Comparison of ENCODE assay signal across 9 cellular contexts in genomic region chr16:71626018-71626857, GRCh38. TPM values are rescaled to one million over a fixed set of nuclear protein-coding genes. Genes with fewer than 3 reads are reported as not detected.
DNase-seq lines count a peak whose midpoint lies in the region; ATAC-seq and TF ChIP-seq lines count a peak whose summit lies in the region.
"Had no signal": no experiment of that assay in that cellular context is flagged by ENCODE, and none has a peak within 500 bp of the region (broad histone marks: within the 10 kb centered on the region; RNA-seq: fewer than 3 reads in every experiment).

MARVELD3 (plus strand) TSS chr16:71626184; CDS start chr16:71626230, 46 bp downstream.

- no peak for TF ChIP-seq EP300 in suprapubic skin (IDR thresholded peaks at IDR 0.05)

- H3K27me3 ChIP-seq in suprapubic skin = peaks cover 20% of the 10 kb centered on the region

- no peak for TF ChIP-seq POLR2A in suprapubic skin (IDR thresholded peaks at IDR 0.05)

- H3K4me3 ChIP-seq in astrocyte of the spinal cord (ENCODE audit: low read depth, low read length) = peak within 1 kb of the TSS; percentile 35
- H3K4me3 ChIP-seq in suprapubic skin = peak within 1 kb of the TSS; percentile 67

- peak; percentile 68 for DNase-seq in GM13976 (ENCODE audit: low spot score)
- DNase-seq in NCI-H69 (lab: John Stamatoyannopoulos, UW) = peak; percentile 77
- no peak for DNase-seq in astrocyte of the spinal cord (ENCODE audit: low read depth, low spot score)
- DNase-seq in left colon = peak; percentile 85 to 93
- peak in 1 of 2 donors; percentile 79 for DNase-seq in suprapubic skin (ENCODE audit: low spot score in 2 of 2)
- DNase-seq in Kasumi-1 (lab: John Stamatoyannopoulos, UW) = no peak
- DNase-seq in HCEC 1CT = no peak

- H3K9me3 ChIP-seq in suprapubic skin = no peaks in the 10 kb centered on the region
- H3K9me3 ChIP-seq: neutrophil had no signal

- WGBS in suprapubic skin = under 1% methylated on average over 37 of the region's 98 CpGs

- peak within 1 kb of the TSS; percentile 57 for H3K27ac ChIP-seq in suprapubic skin
- H3K27ac ChIP-seq: neutrophil had no signal

- TF ChIP-seq CTCF in GM13976 (IDR thresholded peaks at IDR 0.05; ENCODE audit: borderline replicate concordance, control extremely low read depth, extremely low read depth, insufficient read depth, missing control alignments) (no peak), astrocyte of the spinal cord (IDR thresholded peaks at IDR 0.05; ENCODE audit: low read depth, low read length) (no peak), suprapubic skin (IDR thresholded peaks at IDR 0.05) (no peak)

- H3K4me1 ChIP-seq in suprapubic skin = peaks cover 32% of the 10 kb centered on the region

- peak; percentile 57 for ATAC-seq in left colon
- no peak for ATAC-seq in GM19397 (IDR thresholded peaks at IDR 0.05; ENCODE audit: unreplicated experiment)

- intact Hi-C loops in left colon (cut with DNase I, micrococcal nuclease) = loop anchor here in 1 of 2 donors (10.0 kb wide), 1 partner anchor 61 kb away; no protein-coding TSS in a partner anchor

- in situ Hi-C loops in GM13976 (cut with MboI; ENCODE audit: low sequenced_read_pairs, unreplicated experiment) = no loop called here
- in situ Hi-C loops in astrocyte of the spinal cord (cut with HindIII; ENCODE audit: low sequenced_read_pairs) = no loop called here

- no peaks in the 10 kb centered on the region for H3K36me3 ChIP-seq in suprapubic skin
- H3K36me3 ChIP-seq: neutrophil had no signal

RNA-seq across cellular contexts. Expression of gene MARVELD3, which starts in this region (rescaled TPM):
- total RNA-seq in left colon = 100 to 1,000 TPM in 1 of 2 donors, 10 to 100 TPM in 1; 69.7 to 112 TPM
- total RNA-seq in suprapubic skin = 10 to 100 TPM in 1 of 4 donors, 1 to 10 TPM in 3; 3.8 to 10.2 (median 6.2) TPM

Comparison
In these comparisons a context has a peak if more than half of its experiments do, and no peak if none do; other contexts are left out.
1. RNA of gene MARVELD3 (total RNA-seq): 69.7 to 112 TPM in left colon; 3.8 to 10.2 TPM in suprapubic skin; every median in the first group is over 4 times any median in the second.
2. DNase-seq: peak in GM13976 (single experiment), NCI-H69 (single experiment) and left colon (2 of 2); none in astrocyte of the spinal cord (single experiment), Kasumi-1 (0 of 2) and HCEC 1CT (single experiment).